ENCODE assay signal across 8 cellular contexts in genomic region chr2:149587950-149588487, GRCh38. TPM values are rescaled to one million over a fixed set of nuclear protein-coding genes. Genes with fewer than 3 reads are reported as not detected.
A peak's percentile ranks its signal among the peaks of the same experiment; 100 is the strongest.
DNase-seq lines count a peak whose midpoint lies in the region; ATAC-seq, FAIRE-seq and TF ChIP-seq lines count a peak whose summit lies in the region.

No MANE protein-coding gene starts in this region.

- H3K9me3 Mint-ChIP-seq in GM23338: no peaks in the 10 kb centered on the region; the same call in 2 of the 3 replicates
- no peaks in the 10 kb centered on the region for H3K9me3 Mint-ChIP-seq in endothelial cell (ENCODE audit: unreplicated experiment)

- TF ChIP-seq POLR2A in GM18505 (IDR thresholded peaks at IDR 0.05; ENCODE audit: borderline replicate concordance, extremely low read depth, insufficient read depth, insufficient read length): no peak
- no peak for TF ChIP-seq POLR2A in H54 (IDR thresholded peaks at IDR 0.05; ENCODE audit: low read depth, low read length)

- H3K4me1 Mint-ChIP-seq in GM23338 (peaks cover 11% of the 10 kb centered on the region), endothelial cell (ENCODE audit: unreplicated experiment) (peaks cover 21% of the 10 kb centered on the region)

- H4K20me1 ChIP-seq in GM23338 (replicated peaks; ENCODE audit: insufficient read depth): no peaks in the 10 kb centered on the region; the same call in 1 of the 2 replicates

- H3K36me3 ChIP-seq in GM23338 (ENCODE audit: insufficient read depth) (peaks cover 3% of the 10 kb centered on the region; the same call in 1 of the 2 replicates), NT2/D1 (ENCODE audit: insufficient read depth, insufficient read length, low read length) (peaks cover 31% of the 10 kb centered on the region), psoas muscle (ENCODE audit: insufficient read depth in 1 of 2, low read depth in 1 of 2) (peaks cover 0 to 23% of the 10 kb centered on the region in 2 donors)

- H3K4me3 ChIP-seq in GM23338: peak overlapping the region; percentile 79
- peak overlapping the region; percentile 95 for H3K4me3 ChIP-seq in NT2/D1 (ENCODE audit: insufficient read length, low read depth)
- peak overlapping the region; percentile 79 for H3K4me3 ChIP-seq in psoas muscle

- ATAC-seq in GM18505 (IDR thresholded peaks at IDR 0.05; ENCODE audit: unreplicated experiment) (peak; percentile 31), GM23338 (no peak; the same call in 2 of the 3 replicates), psoas muscle (no peak)

- H3K27me3 Mint-ChIP-seq in GM23338 (ENCODE audit: insufficient read depth, low read depth, poor library complexity): peaks cover 6% of the 10 kb centered on the region
- peaks cover 7% of the 10 kb centered on the region for H3K27me3 Mint-ChIP-seq in endothelial cell (ENCODE audit: unreplicated experiment)

- 55 to 59% (median 57%) methylated on average over 10 of the region's 10 CpGs for WGBS in psoas muscle, 3 donors

- no peaks in the 10 kb centered on the region for H3F3A ChIP-seq in GM23338 (replicated peaks; ENCODE audit: low read depth)

- H3K27ac Mint-ChIP-seq in GM23338 (peak overlapping the region; percentile 51), endothelial cell (ENCODE audit: unreplicated experiment) (peak overlapping the region; percentile 99)

- H3K4me3 Mint-ChIP-seq in GM23338: peak overlapping the region; percentile 94
- H3K4me3 Mint-ChIP-seq in endothelial cell (ENCODE audit: unreplicated experiment): peak overlapping the region; percentile 98

- DNase-seq in GM23338 (ENCODE audit: low spot score) (peak; percentile 11), NT2/D1 (ENCODE audit: low read depth, low spot score) (no peak), endothelial cell (ENCODE audit: low spot score) (no peak), psoas muscle (no peak), H54 (ENCODE audit: insufficient read length, low spot score) (no peak), Ammon's horn (ENCODE audit: low spot score) (no peak)
- no peak for DNase-seq in stimulated activated CD4-positive, alpha-beta T cell treated with anti-CD3 and anti-CD28 coated beads, Interleukin-4, amount 100 ng/mL, for 1 hour

- H3K27me3 ChIP-seq in GM23338 (ENCODE audit: insufficient read depth) (no peaks in the 10 kb centered on the region), NT2/D1 (ENCODE audit: insufficient read depth, insufficient read length) (no peaks in the 10 kb centered on the region), psoas muscle (ENCODE audit: insufficient read depth in 3 of 3, low read length in 2 of 3) (no peaks in the 10 kb centered on the region)

- no peaks in the 10 kb centered on the region for H3K9me2 ChIP-seq in GM23338 (ENCODE audit: insufficient read depth)

- TF ChIP-seq CTCF in GM23338 (conservative IDR thresholded peaks at IDR 0.05; ENCODE audit: low read depth in 2 of 2) (no peak), endothelial cell (IDR thresholded peaks at IDR 0.05; ENCODE audit: unreplicated experiment) (no peak), psoas muscle (IDR thresholded peaks at IDR 0.05) (no peak)

- FAIRE-seq in H54 (lab: Jason Lieb, UNC): no peak

- H3K9me3 ChIP-seq in NT2/D1 (ENCODE audit: insufficient read depth, low read length): no peaks in the 10 kb centered on the region
- H3K9me3 ChIP-seq in psoas muscle: no peaks in the 10 kb centered on the region

- intact Hi-C loops in psoas muscle (cut with DNase I): no loop called here

- H3K36me3 Mint-ChIP-seq in GM23338 (ENCODE audit: low read depth): peaks cover 26% of the 10 kb centered on the region; the same call in 2 of the 3 replicates
- peaks cover 2% of the 10 kb centered on the region for H3K36me3 Mint-ChIP-seq in endothelial cell (ENCODE audit: low read depth, unreplicated experiment)

- H3K4me1 ChIP-seq in GM23338 (ENCODE audit: insufficient read depth) (peaks cover 16% of the 10 kb centered on the region; the same call in 1 of the 2 replicates), NT2/D1 (ENCODE audit: insufficient read depth, insufficient read length) (no peaks in the 10 kb centered on the region), psoas muscle (peaks cover 32% of the 10 kb centered on the region)

- H2AFZ ChIP-seq in GM23338: peak overlapping the region; percentile 47; the same call in 1 of the 2 replicates

- H3K9ac ChIP-seq in NT2/D1 (ENCODE audit: insufficient read length, low read depth): peak overlapping the region; percentile 29

- H3K79me2 ChIP-seq in GM23338 (replicated peaks; ENCODE audit: insufficient read depth): peaks cover 42% of the 10 kb centered on the region

- H3K27ac ChIP-seq in GM23338 (ENCODE audit: low read depth) (no peak overlapping the region), psoas muscle (peak overlapping the region; percentile 97)

- peak overlapping the region; percentile 72 for H3K4me2 ChIP-seq in GM23338

TF ChIP-seq in GM23338, 12 proteins besides CTCF, POLR2A, EP300 and RAD21 (continues in another document):
- TF ChIP-seq ZNF331 (CRISPR knock-in tag; IDR thresholded peaks at IDR 0.05; ENCODE audit: low read depth) (no peak), REST (IDR thresholded peaks at IDR 0.05; ENCODE audit: unreplicated experiment) (no peak), NANOG (IDR thresholded peaks at IDR 0.05; ENCODE audit: borderline replicate concordance) (no peak)

RNA-seq across cellular contexts. Expression of gene MMADHC, which starts 0.4 kb away (rescaled TPM):
- 135 and 147 TPM in 2 replicates for total RNA-seq in GM23338 (2014; rRNA removed; shearing (Covaris generic))
- polyA plus RNA-seq in GM23338 (2016; fragmentation: Nextera tagmentation; extraction: Ambion mirVana): 137 and 163 TPM in 2 replicates
- 86.0 TPM for total RNA-seq in endothelial cell (ENCODE audit: unreplicated experiment)
- 100 to 1,000 TPM; 161 to 196 (median 166) TPM for total RNA-seq in psoas muscle
- polyA plus RNA-seq in psoas muscle: 100 to 1,000 TPM; 126 to 205 (median 144) TPM
